ENCODE assay signal across 1 cellular context in the genomic region with DNA sequence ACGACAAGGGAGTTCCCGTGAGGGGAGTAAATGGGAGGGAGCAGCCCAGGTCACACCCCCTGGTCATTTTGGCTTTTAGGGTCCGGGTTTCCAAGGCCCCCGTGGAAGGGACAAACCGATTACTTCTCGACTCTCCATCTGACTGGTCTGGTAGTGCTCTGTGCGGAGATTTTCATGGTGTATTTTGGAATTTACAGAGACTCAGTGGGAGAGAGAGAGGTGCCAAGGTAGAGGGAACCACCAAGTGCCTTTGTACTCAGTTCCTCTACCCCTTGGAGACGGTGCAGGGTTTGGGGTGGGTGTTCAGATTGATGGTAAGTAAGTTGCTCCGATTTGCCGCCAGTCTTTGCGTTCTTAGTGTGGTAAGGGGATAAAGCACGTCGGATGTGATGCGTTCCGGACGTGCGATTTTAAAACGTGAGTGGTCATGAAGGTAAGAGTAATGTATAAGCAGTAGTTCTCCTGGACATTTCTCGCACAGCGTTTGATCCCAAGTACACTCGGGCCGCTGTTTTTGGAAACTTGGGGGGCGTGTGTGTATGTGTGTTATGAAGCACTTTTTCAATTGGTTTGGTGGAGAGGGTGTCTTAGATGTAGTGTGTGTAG.
TF ChIP-seq lines count a peak whose summit lies in the region.

No MANE protein-coding gene starts in this region.

TF ChIP-seq in HepG2, 621 proteins besides CTCF, POLR2A, EP300 and RAD21 (continued from another document and continues in another):
- TF ChIP-seq, protein P1, sequence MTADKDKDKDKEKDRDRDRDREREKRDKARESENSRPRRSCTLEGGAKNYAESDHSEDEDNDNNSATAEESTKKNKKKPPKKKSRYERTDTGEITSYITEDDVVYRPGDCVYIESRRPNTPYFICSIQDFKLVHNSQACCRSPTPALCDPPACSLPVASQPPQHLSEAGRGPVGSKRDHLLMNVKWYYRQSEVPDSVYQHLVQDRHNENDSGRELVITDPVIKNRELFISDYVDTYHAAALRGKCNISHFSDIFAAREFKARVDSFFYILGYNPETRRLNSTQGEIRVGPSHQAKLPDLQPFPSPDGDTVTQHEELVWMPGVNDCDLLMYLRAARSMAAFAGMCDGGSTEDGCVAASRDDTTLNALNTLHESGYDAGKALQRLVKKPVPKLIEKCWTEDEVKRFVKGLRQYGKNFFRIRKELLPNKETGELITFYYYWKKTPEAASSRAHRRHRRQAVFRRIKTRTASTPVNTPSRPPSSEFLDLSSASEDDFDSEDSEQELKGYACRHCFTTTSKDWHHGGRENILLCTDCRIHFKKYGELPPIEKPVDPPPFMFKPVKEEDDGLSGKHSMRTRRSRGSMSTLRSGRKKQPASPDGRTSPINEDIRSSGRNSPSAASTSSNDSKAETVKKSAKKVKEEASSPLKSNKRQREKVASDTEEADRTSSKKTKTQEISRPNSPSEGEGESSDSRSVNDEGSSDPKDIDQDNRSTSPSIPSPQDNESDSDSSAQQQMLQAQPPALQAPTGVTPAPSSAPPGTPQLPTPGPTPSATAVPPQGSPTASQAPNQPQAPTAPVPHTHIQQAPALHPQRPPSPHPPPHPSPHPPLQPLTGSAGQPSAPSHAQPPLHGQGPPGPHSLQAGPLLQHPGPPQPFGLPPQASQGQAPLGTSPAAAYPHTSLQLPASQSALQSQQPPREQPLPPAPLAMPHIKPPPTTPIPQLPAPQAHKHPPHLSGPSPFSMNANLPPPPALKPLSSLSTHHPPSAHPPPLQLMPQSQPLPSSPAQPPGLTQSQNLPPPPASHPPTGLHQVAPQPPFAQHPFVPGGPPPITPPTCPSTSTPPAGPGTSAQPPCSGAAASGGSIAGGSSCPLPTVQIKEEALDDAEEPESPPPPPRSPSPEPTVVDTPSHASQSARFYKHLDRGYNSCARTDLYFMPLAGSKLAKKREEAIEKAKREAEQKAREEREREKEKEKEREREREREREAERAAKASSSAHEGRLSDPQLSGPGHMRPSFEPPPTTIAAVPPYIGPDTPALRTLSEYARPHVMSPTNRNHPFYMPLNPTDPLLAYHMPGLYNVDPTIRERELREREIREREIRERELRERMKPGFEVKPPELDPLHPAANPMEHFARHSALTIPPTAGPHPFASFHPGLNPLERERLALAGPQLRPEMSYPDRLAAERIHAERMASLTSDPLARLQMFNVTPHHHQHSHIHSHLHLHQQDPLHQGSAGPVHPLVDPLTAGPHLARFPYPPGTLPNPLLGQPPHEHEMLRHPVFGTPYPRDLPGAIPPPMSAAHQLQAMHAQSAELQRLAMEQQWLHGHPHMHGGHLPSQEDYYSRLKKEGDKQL (CRISPR knock-in tag; IDR thresholded peaks at IDR 0.05; ENCODE audit: low read depth): no peak
- TF ChIP-seq SMAD3 (CRISPR knock-in tag; IDR thresholded peaks at IDR 0.05): no peak
- no peak for TF ChIP-seq ZNF747 (CRISPR knock-in tag; IDR thresholded peaks at IDR 0.05; ENCODE audit: borderline replicate concordance)
- TF ChIP-seq, protein P2, sequence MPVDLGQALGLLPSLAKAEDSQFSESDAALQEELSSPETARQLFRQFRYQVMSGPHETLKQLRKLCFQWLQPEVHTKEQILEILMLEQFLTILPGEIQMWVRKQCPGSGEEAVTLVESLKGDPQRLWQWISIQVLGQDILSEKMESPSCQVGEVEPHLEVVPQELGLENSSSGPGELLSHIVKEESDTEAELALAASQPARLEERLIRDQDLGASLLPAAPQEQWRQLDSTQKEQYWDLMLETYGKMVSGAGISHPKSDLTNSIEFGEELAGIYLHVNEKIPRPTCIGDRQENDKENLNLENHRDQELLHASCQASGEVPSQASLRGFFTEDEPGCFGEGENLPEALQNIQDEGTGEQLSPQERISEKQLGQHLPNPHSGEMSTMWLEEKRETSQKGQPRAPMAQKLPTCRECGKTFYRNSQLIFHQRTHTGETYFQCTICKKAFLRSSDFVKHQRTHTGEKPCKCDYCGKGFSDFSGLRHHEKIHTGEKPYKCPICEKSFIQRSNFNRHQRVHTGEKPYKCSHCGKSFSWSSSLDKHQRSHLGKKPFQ (CRISPR knock-in tag; IDR thresholded peaks at IDR 0.05; ENCODE audit: insufficient replicate concordance): peak; percentile 66
- TF ChIP-seq RXRA (CRISPR knock-in tag; IDR thresholded peaks at IDR 0.05): no peak
- TF ChIP-seq, protein P3, sequence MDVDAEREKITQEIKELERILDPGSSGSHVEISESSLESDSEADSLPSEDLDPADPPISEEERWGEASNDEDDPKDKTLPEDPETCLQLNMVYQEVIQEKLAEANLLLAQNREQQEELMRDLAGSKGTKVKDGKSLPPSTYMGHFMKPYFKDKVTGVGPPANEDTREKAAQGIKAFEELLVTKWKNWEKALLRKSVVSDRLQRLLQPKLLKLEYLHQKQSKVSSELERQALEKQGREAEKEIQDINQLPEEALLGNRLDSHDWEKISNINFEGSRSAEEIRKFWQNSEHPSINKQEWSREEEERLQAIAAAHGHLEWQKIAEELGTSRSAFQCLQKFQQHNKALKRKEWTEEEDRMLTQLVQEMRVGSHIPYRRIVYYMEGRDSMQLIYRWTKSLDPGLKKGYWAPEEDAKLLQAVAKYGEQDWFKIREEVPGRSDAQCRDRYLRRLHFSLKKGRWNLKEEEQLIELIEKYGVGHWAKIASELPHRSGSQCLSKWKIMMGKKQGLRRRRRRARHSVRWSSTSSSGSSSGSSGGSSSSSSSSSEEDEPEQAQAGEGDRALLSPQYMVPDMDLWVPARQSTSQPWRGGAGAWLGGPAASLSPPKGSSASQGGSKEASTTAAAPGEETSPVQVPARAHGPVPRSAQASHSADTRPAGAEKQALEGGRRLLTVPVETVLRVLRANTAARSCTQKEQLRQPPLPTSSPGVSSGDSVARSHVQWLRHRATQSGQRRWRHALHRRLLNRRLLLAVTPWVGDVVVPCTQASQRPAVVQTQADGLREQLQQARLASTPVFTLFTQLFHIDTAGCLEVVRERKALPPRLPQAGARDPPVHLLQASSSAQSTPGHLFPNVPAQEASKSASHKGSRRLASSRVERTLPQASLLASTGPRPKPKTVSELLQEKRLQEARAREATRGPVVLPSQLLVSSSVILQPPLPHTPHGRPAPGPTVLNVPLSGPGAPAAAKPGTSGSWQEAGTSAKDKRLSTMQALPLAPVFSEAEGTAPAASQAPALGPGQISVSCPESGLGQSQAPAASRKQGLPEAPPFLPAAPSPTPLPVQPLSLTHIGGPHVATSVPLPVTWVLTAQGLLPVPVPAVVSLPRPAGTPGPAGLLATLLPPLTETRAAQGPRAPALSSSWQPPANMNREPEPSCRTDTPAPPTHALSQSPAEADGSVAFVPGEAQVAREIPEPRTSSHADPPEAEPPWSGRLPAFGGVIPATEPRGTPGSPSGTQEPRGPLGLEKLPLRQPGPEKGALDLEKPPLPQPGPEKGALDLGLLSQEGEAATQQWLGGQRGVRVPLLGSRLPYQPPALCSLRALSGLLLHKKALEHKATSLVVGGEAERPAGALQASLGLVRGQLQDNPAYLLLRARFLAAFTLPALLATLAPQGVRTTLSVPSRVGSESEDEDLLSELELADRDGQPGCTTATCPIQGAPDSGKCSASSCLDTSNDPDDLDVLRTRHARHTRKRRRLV (CRISPR knock-in tag; IDR thresholded peaks at IDR 0.05): 0 out of 2 replicates have a peak, but pooled peaks have one; percentile 9
- TF ChIP-seq, protein P4, sequence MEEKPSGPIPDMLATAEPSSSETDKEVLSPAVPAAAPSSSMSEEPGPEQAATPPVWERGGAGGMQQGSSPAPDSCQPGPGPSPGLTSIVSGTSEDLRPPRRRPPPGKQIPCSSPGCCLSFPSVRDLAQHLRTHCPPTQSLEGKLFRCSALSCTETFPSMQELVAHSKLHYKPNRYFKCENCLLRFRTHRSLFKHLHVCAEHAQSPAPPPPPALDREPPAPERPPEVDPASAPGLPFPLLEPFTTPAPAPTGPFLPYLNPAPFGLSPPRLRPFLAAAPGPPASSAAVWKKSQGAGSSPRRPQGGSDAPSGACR (CRISPR knock-in tag; IDR thresholded peaks at IDR 0.05): peak; percentile 51; the same call in 1 of the 2 replicates
- TF ChIP-seq ZNF33B (CRISPR knock-in tag; IDR thresholded peaks at IDR 0.05): no peak
- TF ChIP-seq, protein P5, sequence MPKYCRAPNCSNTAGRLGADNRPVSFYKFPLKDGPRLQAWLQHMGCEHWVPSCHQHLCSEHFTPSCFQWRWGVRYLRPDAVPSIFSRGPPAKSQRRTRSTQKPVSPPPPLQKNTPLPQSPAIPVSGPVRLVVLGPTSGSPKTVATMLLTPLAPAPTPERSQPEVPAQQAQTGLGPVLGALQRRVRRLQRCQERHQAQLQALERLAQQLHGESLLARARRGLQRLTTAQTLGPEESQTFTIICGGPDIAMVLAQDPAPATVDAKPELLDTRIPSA (CRISPR knock-in tag; IDR thresholded peaks at IDR 0.05; ENCODE audit: borderline replicate concordance): no peak
- TF ChIP-seq ELF3 (CRISPR knock-in tag; IDR thresholded peaks at IDR 0.05): no peak
- no peak for TF ChIP-seq FOXC1 (CRISPR knock-in tag; IDR thresholded peaks at IDR 0.05; ENCODE audit: borderline replicate concordance)
- no peak for TF ChIP-seq ZNF781 (CRISPR knock-in tag; IDR thresholded peaks at IDR 0.05; ENCODE audit: borderline replicate concordance, not compliant biosample characterization)
- no peak for TF ChIP-seq RCOR2 (CRISPR knock-in tag; IDR thresholded peaks at IDR 0.05)
- TF ChIP-seq MYC (CRISPR knock-in tag; IDR thresholded peaks at IDR 0.05; ENCODE audit: borderline replicate concordance): no peak
- TF ChIP-seq ZNF30 (CRISPR knock-in tag; IDR thresholded peaks at IDR 0.05): 0 out of 2 replicates have a peak, but pooled peaks have one; percentile 66
- TF ChIP-seq KDM5A (IDR thresholded peaks at IDR 0.05; ENCODE audit: borderline replicate concordance, low read length): peak; percentile 42; the same call in 1 of the 2 replicates
- TF ChIP-seq HDAC1 (CRISPR knock-in tag; IDR thresholded peaks at IDR 0.05): no peak
- no peak for TF ChIP-seq ZNF282 (IDR thresholded peaks at IDR 0.05; ENCODE audit: partially characterized antibody)
- TF ChIP-seq, protein P6, sequence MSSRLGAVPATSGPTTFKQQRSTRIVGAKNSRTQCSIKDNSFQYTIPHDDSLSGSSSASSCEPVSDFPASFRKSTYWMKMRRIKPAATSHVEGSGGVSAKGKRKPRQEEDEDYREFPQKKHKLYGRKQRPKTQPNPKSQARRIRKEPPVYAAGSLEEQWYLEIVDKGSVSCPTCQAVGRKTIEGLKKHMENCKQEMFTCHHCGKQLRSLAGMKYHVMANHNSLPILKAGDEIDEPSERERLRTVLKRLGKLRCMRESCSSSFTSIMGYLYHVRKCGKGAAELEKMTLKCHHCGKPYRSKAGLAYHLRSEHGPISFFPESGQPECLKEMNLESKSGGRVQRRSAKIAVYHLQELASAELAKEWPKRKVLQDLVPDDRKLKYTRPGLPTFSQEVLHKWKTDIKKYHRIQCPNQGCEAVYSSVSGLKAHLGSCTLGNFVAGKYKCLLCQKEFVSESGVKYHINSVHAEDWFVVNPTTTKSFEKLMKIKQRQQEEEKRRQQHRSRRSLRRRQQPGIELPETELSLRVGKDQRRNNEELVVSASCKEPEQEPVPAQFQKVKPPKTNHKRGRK (CRISPR knock-in tag; IDR thresholded peaks at IDR 0.05): no peak
- TF ChIP-seq ZEB1 (IDR thresholded peaks at IDR 0.05; ENCODE audit: insufficient replicate concordance, low read depth): no peak
- no peak; the same call in 1 of the 2 replicates for TF ChIP-seq ARNT2 (CRISPR knock-in tag; IDR thresholded peaks at IDR 0.05; ENCODE audit: low read depth)
- 0 out of 2 replicates have a peak, but pooled peaks have one; percentile 7 for TF ChIP-seq BHLHE40 (IDR thresholded peaks at IDR 0.05; ENCODE audit: low read length)
- 0 out of 2 replicates have a peak, but pooled peaks have one; percentile 16 for TF ChIP-seq KMT2A (CRISPR knock-in tag; IDR thresholded peaks at IDR 0.05)
- TF ChIP-seq, protein P7, sequence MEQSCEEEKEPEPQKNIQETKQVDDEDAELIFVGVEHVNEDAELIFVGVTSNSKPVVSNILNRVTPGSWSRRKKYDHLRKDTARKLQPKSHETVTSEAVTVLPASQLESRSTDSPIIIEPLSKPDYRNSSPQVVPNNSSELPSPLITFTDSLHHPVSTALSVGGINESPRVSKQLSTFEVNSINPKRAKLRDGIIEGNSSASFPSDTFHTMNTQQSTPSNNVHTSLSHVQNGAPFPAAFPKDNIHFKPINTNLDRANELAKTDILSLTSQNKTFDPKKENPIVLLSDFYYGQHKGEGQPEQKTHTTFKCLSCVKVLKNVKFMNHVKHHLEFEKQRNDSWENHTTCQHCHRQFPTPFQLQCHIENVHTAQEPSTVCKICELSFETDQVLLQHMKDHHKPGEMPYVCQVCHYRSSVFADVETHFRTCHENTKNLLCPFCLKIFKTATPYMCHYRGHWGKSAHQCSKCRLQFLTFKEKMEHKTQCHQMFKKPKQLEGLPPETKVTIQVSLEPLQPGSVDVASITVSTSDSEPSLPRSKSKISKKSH (CRISPR knock-in tag; IDR thresholded peaks at IDR 0.05; ENCODE audit: borderline replicate concordance): no peak
- no peak for TF ChIP-seq RFX5 (IDR thresholded peaks at IDR 0.05; ENCODE audit: low read depth, low read length)
- no peak for TF ChIP-seq ZSCAN22 (CRISPR knock-in tag; IDR thresholded peaks at IDR 0.05)
- TF ChIP-seq, protein P8, sequence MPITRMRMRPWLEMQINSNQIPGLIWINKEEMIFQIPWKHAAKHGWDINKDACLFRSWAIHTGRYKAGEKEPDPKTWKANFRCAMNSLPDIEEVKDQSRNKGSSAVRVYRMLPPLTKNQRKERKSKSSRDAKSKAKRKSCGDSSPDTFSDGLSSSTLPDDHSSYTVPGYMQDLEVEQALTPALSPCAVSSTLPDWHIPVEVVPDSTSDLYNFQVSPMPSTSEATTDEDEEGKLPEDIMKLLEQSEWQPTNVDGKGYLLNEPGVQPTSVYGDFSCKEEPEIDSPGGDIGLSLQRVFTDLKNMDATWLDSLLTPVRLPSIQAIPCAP (CRISPR knock-in tag; IDR thresholded peaks at IDR 0.05; ENCODE audit: low read depth): no peak
- TF ChIP-seq, protein P9, sequence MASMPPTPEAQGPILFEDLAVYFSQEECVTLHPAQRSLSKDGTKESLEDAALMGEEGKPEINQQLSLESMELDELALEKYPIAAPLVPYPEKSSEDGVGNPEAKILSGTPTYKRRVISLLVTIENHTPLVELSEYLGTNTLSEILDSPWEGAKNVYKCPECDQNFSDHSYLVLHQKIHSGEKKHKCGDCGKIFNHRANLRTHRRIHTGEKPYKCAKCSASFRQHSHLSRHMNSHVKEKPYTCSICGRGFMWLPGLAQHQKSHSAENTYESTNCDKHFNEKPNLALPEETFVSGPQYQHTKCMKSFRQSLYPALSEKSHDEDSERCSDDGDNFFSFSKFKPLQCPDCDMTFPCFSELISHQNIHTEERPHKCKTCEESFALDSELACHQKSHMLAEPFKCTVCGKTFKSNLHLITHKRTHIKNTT (CRISPR knock-in tag; IDR thresholded peaks at IDR 0.05): no peak
- TF ChIP-seq TAF1 (CRISPR knock-in tag; IDR thresholded peaks at IDR 0.05): no peak
- peak; percentile 29; the same call in 1 of the 2 replicates for TF ChIP-seq SSRP1 (CRISPR knock-in tag; IDR thresholded peaks at IDR 0.05)
- TF ChIP-seq, protein P10, sequence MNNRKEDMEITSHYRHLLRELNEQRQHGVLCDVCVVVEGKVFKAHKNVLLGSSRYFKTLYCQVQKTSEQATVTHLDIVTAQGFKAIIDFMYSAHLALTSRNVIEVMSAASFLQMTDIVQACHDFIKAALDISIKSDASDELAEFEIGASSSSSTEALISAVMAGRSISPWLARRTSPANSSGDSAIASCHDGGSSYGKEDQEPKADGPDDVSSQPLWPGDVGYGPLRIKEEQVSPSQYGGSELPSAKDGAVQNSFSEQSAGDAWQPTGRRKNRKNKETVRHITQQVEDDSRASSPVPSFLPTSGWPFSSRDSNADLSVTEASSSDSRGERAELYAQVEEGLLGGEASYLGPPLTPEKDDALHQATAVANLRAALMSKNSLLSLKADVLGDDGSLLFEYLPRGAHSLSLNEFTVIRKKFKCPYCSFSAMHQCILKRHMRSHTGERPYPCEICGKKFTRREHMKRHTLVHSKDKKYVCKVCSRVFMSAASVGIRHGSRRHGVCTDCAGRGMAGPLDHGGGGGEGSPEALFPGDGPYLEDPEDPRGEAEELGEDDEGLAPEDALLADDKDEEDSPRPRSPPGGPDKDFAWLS (CRISPR knock-in tag; IDR thresholded peaks at IDR 0.05; ENCODE audit: borderline replicate concordance): no peak
- no peak for TF ChIP-seq ZNF737 (CRISPR knock-in tag; IDR thresholded peaks at IDR 0.05; ENCODE audit: borderline replicate concordance)
- TF ChIP-seq NR2F6 (IDR thresholded peaks at IDR 0.05): no peak
- TF ChIP-seq NR2F6 (CRISPR knock-in tag; IDR thresholded peaks at IDR 0.05): no peak
- no peak for TF ChIP-seq ZFP62 (CRISPR knock-in tag; IDR thresholded peaks at IDR 0.05)
